ENCODE assay signal across 8 cellular contexts in genomic region chr19:11198175-11198534, GRCh38. TPM values are rescaled to one million over a fixed set of nuclear protein-coding genes. Genes with fewer than 3 reads are reported as not detected.
DNase-seq lines count a peak whose midpoint lies in the region; ATAC-seq and TF ChIP-seq lines count a peak whose summit lies in the region.

No MANE protein-coding gene starts in this region.

- ATAC-seq in stimulated activated memory B cell treated with anti-CD40 and anti-IgM and Interleukin-4, amounts not matched to agents 10 μg/mL and 1 μg/mL and 100 μg/mL, for 72 hours = no peak
- no peak for ATAC-seq in GM18909 (IDR thresholded peaks at IDR 0.05; ENCODE audit: poor library complexity, unreplicated experiment)

- H3K4me1 Mint-ChIP-seq in activated CD4-positive, alpha-beta memory T cell treated with anti-CD3 and anti-CD28 coated beads for 36 hours (ENCODE audit: low read depth) = peaks cover 8% of the 10 kb centered on the region
- peaks cover 15% of the 10 kb centered on the region for H3K4me1 Mint-ChIP-seq in stimulated activated memory B cell treated with anti-CD40 and anti-IgM and Interleukin-4, amounts not matched to agents 10 μg/mL and 1 μg/mL and 100 μg/mL, for 72 hours

- H3K4me3 ChIP-seq in HL-60 (replicated peaks; ENCODE audit: insufficient read depth, low read length) (peak overlapping the region; percentile 71), iPS DF 6.9 (ENCODE audit: low read length) (peak overlapping the region; percentile 73; the same call in 1 of the 2 replicates)

- no peaks in the 10 kb centered on the region for H3K36me3 Mint-ChIP-seq in activated CD4-positive, alpha-beta memory T cell treated with anti-CD3 and anti-CD28 coated beads for 36 hours
- no peaks in the 10 kb centered on the region for H3K36me3 Mint-ChIP-seq in stimulated activated memory B cell treated with anti-CD40 and anti-IgM and Interleukin-4, amounts not matched to agents 10 μg/mL and 1 μg/mL and 100 μg/mL, for 72 hours

- CTCF ChIA-PET in activated CD4-positive, alpha-beta memory T cell treated with anti-CD3 and anti-CD28 coated beads for 36 hours (lab: Charles Lee) = interaction anchor here (0.7 to 1.4 kb wide), 4 partner anchors 60 to 284 kb away, joined by 3 to 4 read pairs (median 4); no protein-coding TSS in a partner anchor

- peaks cover 13% of the 10 kb centered on the region for H3K36me3 ChIP-seq in iPS DF 6.9 (ENCODE audit: control insufficient read depth, insufficient read depth, low read length)

- H3K27me3 Mint-ChIP-seq in activated CD4-positive, alpha-beta memory T cell treated with anti-CD3 and anti-CD28 coated beads for 36 hours = peaks cover 15% of the 10 kb centered on the region
- peaks cover 45% of the 10 kb centered on the region for H3K27me3 Mint-ChIP-seq in stimulated activated memory B cell treated with anti-CD40 and anti-IgM and Interleukin-4, amounts not matched to agents 10 μg/mL and 1 μg/mL and 100 μg/mL, for 72 hours

- peaks cover 7% of the 10 kb centered on the region for H3K27me3 ChIP-seq in HL-60 (ENCODE audit: insufficient read depth, poor library complexity, severe bottlenecking)
- no peaks in the 10 kb centered on the region for H3K27me3 ChIP-seq in iPS DF 6.9 (ENCODE audit: control insufficient read depth, insufficient read depth, low read length)

- H3K4me1 ChIP-seq in iPS DF 6.9 (ENCODE audit: control insufficient read depth, insufficient read depth, low read length) = no peaks in the 10 kb centered on the region; the same call in 1 of the 2 replicates

- DNase-seq in HL-60 (ENCODE audit: low read depth in 1 of 2, low spot score in 1 of 2) (no peak), iPS DF 6.9 (ENCODE audit: low read depth, low spot score) (no peak), DMS114 treated with DMSO at 0.1 percent for 48 hours (lab: John Stamatoyannopoulos, UW; ENCODE audit: unreplicated experiment) (no peak), dedifferentiated amniotic fluid mesenchymal stem cell (ENCODE audit: extremely low spot score) (no peak), occipital lobe (lab: John Stamatoyannopoulos, UW) (no peak)
- DNase-seq in activated CD4-positive, alpha-beta memory T cell treated with anti-CD3 and anti-CD28 coated beads for 36 hours = no peak

- peak overlapping the region; percentile 66 for H3K4me3 Mint-ChIP-seq in activated CD4-positive, alpha-beta memory T cell treated with anti-CD3 and anti-CD28 coated beads for 36 hours
- peak overlapping the region; percentile 51 for H3K4me3 Mint-ChIP-seq in stimulated activated memory B cell treated with anti-CD40 and anti-IgM and Interleukin-4, amounts not matched to agents 10 μg/mL and 1 μg/mL and 100 μg/mL, for 72 hours

- no peaks in the 10 kb centered on the region for H3K9me3 Mint-ChIP-seq in activated CD4-positive, alpha-beta memory T cell treated with anti-CD3 and anti-CD28 coated beads for 36 hours
- H3K9me3 Mint-ChIP-seq in stimulated activated memory B cell treated with anti-CD40 and anti-IgM and Interleukin-4, amounts not matched to agents 10 μg/mL and 1 μg/mL and 100 μg/mL, for 72 hours = no peaks in the 10 kb centered on the region

- H3K27ac Mint-ChIP-seq in activated CD4-positive, alpha-beta memory T cell treated with anti-CD3 and anti-CD28 coated beads for 36 hours = no peak overlapping the region
- no peak overlapping the region for H3K27ac Mint-ChIP-seq in stimulated activated memory B cell treated with anti-CD40 and anti-IgM and Interleukin-4, amounts not matched to agents 10 μg/mL and 1 μg/mL and 100 μg/mL, for 72 hours

- no peak for TF ChIP-seq CTCF in HL-60 (IDR thresholded peaks at IDR 0.05; ENCODE audit: insufficient read depth, low read length)

- POLR2A ChIA-PET in activated CD4-positive, alpha-beta memory T cell treated with anti-CD3 and anti-CD28 coated beads for 36 hours (lab: Charles Lee) = no interaction called here

- no CpG with 5 or more reads among the region's 7 CpGs for WGBS in iPS DF 6.9 (ENCODE audit: insufficient coverage, insufficient read length)

- no peaks in the 10 kb centered on the region for H3K9me3 ChIP-seq in iPS DF 6.9 (ENCODE audit: control insufficient read depth, insufficient read depth, low read length)

- H3K27ac ChIP-seq in HL-60 (replicated peaks) = no peak overlapping the region
- no peak overlapping the region for H3K27ac ChIP-seq in iPS DF 6.9 (ENCODE audit: low read length)

- intact Hi-C loops in activated CD4-positive, alpha-beta memory T cell treated with anti-CD3 and anti-CD28 coated beads for 36 hours (cut with micrococcal nuclease) = loop anchor here (5.0 kb wide), 1 partner anchor 41 kb away; the partner anchor contains the start of gene SPC24

RNA-seq across cellular contexts. Expression of gene KANK2, which starts 0.8 kb away (rescaled TPM):
- 1 to 10 TPM; 2.0 to 2.5 TPM for total RNA-seq in activated CD4-positive, alpha-beta memory T cell treated with anti-CD3 and anti-CD28 coated beads for 36 hours
- total RNA-seq in occipital lobe = 10.6 TPM

RNA-seq across cellular contexts. Expression of gene ANGPTL8, which starts 41.3 kb away (rescaled TPM):
- total RNA-seq in activated CD4-positive, alpha-beta memory T cell treated with anti-CD3 and anti-CD28 coated beads for 36 hours = not detected
- not detected for total RNA-seq in occipital lobe

RNA-seq across cellular contexts. Expression of gene SPC24, which starts 42.6 kb away (rescaled TPM):
- total RNA-seq in activated CD4-positive, alpha-beta memory T cell treated with anti-CD3 and anti-CD28 coated beads for 36 hours = 10 to 100 TPM; 64.1 to 70.3 TPM
- 6.4 TPM for total RNA-seq in occipital lobe
